1 cellular context compared by ENCODE assay signal in the genomic region with DNA sequence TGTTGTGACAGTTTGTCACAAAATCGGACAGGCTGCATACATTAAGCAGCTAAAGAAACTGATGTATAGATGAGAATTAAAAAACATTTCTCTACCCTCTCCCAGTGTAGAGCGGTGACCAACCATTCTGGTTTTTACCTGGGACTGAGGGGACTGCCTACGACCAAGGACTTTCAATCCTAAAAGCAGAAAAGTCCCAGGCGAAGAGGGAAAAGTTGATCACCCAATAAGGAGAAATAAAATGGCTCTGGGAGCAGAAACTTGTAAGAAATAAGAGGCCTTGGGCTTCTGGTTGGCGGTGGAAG.
TF ChIP-seq lines count a peak whose summit lies in the region.

No MANE protein-coding gene starts in this region.

TF ChIP-seq in SK-N-SH, 30 proteins besides CTCF, POLR2A, EP300 and RAD21 (continued from another document):
- TF ChIP-seq RCOR1 (IDR thresholded peaks at IDR 0.05; ENCODE audit: low read length), result 0 out of 2 replicates have a peak, but pooled peaks have one; percentile 1
- TF ChIP-seq, protein P1, sequence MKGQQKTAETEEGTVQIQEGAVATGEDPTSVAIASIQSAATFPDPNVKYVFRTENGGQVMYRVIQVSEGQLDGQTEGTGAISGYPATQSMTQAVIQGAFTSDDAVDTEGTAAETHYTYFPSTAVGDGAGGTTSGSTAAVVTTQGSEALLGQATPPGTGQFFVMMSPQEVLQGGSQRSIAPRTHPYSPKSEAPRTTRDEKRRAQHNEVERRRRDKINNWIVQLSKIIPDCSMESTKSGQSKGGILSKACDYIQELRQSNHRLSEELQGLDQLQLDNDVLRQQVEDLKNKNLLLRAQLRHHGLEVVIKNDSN (IDR thresholded peaks at IDR 0.05; ENCODE audit: borderline replicate concordance, low read depth), result no peak
- no peak for TF ChIP-seq GATA2 (CRISPR knock-in tag; IDR thresholded peaks at IDR 0.05)
